ENCODE assay signal across 26 cellular contexts in the genomic region with DNA sequence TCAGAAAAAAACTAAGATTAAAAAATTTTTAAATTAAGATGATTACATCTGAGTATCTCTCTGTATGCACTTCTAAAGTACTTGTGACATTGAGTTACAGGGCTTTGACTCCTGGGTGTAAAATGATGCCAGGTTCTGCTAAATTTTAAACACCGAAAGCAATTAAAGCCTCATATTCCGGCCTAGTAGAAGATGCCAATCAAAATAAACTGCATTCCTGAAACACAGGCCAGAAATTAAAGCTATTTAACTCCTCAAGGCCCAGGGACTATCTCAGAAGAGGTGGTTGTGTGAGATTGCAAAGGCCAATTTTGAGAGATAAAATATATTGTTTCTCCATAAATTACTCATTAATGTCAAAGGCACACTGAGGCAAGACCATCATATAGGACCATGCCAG.
"Had no signal": no experiment of that assay in that cellular context is flagged by ENCODE, and none has a peak within 500 bp of the region (broad histone marks: within the 10 kb centered on the region; RNA-seq: fewer than 3 reads in every experiment).

No MANE protein-coding gene starts in this region.

- H3K27ac ChIP-seq: left ventricle myocardium inferior, neural progenitor cell, neutrophil, ovary, right atrium auricular region, right lobe of liver, tibial nerve, uterus had no signal

- H3K4me1 Mint-ChIP-seq: natural killer cell, neural progenitor cell had no signal

- H3K4me3 Mint-ChIP-seq: mesothelial cell of epicardium; naive B cell; natural killer cell; nephron progenitor cell; neural progenitor cell; stimulated activated memory B cell treated with anti-CD40 and anti-IgM and Interleukin-4, amounts not matched to agents 10 μg/mL and 1 μg/mL and 100 μg/mL, for 72 hours; stimulated activated naive CD8-positive, alpha-beta T cell treated with anti-CD3 and anti-CD28 coated beads, Interleukin-15, amount 100 ng/mL, for 72 hours; type B pancreatic cell had no signal

- H3K27ac Mint-ChIP-seq: mesothelial cell of epicardium; naive B cell; natural killer cell; nephron progenitor cell; neural progenitor cell; progenitor cell of endocrine pancreas; stimulated activated memory B cell treated with anti-CD40 and anti-IgM and Interleukin-4, amounts not matched to agents 10 μg/mL and 1 μg/mL and 100 μg/mL, for 72 hours; stimulated activated naive CD8-positive, alpha-beta T cell treated with anti-CD3 and anti-CD28 coated beads, Interleukin-15, amount 100 ng/mL, for 72 hours; type B pancreatic cell had no signal

- H2AFZ ChIP-seq: neural progenitor cell had no signal

- H3K36me3 ChIP-seq: left ventricle myocardium inferior, neural progenitor cell, neutrophil, ovary, right atrium auricular region, right lobe of liver, tibial nerve, uterus had no signal

- H3K27me3 ChIP-seq: neural progenitor cell, neutrophil, ovary, right atrium auricular region, right lobe of liver, tibial nerve, uterus had no signal

- H3K4me1 ChIP-seq: left ventricle myocardium inferior, neural progenitor cell, right atrium auricular region, right lobe of liver, uterus had no signal

- H3K9me3 ChIP-seq: left ventricle myocardium inferior, neutrophil, ovary, right atrium auricular region, right lobe of liver, tibial nerve, uterus had no signal

- ATAC-seq: natural killer cell; right lobe of liver; stimulated activated memory B cell treated with anti-CD40 and anti-IgM and Interleukin-4, amounts not matched to agents 10 μg/mL and 1 μg/mL and 100 μg/mL, for 72 hours; stimulated activated naive CD8-positive, alpha-beta T cell treated with anti-CD3 and anti-CD28 coated beads, Interleukin-15, amount 100 ng/mL, for 72 hours had no signal

- H3K9me3 Mint-ChIP-seq: naive B cell; nephron progenitor cell; neural progenitor cell; stimulated activated memory B cell treated with anti-CD40 and anti-IgM and Interleukin-4, amounts not matched to agents 10 μg/mL and 1 μg/mL and 100 μg/mL, for 72 hours; stimulated activated naive CD8-positive, alpha-beta T cell treated with anti-CD3 and anti-CD28 coated beads, Interleukin-15, amount 100 ng/mL, for 72 hours; type B pancreatic cell had no signal

- H3K27me3 Mint-ChIP-seq: naive B cell; progenitor cell of endocrine pancreas; stimulated activated memory B cell treated with anti-CD40 and anti-IgM and Interleukin-4, amounts not matched to agents 10 μg/mL and 1 μg/mL and 100 μg/mL, for 72 hours; type B pancreatic cell had no signal

- H3K4me2 ChIP-seq: neural progenitor cell, smooth muscle cell had no signal

- H3K36me3 Mint-ChIP-seq: mesothelial cell of epicardium; naive B cell; natural killer cell; neural progenitor cell; stimulated activated memory B cell treated with anti-CD40 and anti-IgM and Interleukin-4, amounts not matched to agents 10 μg/mL and 1 μg/mL and 100 μg/mL, for 72 hours; type B pancreatic cell had no signal

- H3K9ac ChIP-seq: neural progenitor cell had no signal

- DNase-seq: islet precursor cell; left ventricle myocardium inferior; mesenchymal stem cell; naive B cell; natural killer cell; nephron progenitor cell; occipital lobe; ovary; right lobe of liver; stimulated activated CD4-positive, alpha-beta T cell treated with anti-CD3 and anti-CD28 coated beads, Interleukin-1b, Interleukin-23, amount 100 ng/mL, for 48 hours; stimulated activated CD4-positive, alpha-beta T cell treated with anti-CD3 and anti-CD28 coated beads, Interleukin-2, amount 100 ng/mL, for 48 hours; stimulated activated CD4-positive, alpha-beta T cell treated with anti-CD3 and anti-CD28 coated beads, Interleukin-4, amount 100 ng/mL, for 4 hours; stimulated activated CD8-positive, alpha-beta memory T cell treated with anti-CD3 and anti-CD28 coated beads, Interleukin-4, amount 100 ng/mL, for 48 hours; stimulated activated naive CD4-positive, alpha-beta T cell treated with Interleukin-2 at 50 U/mL for 16 hours; stimulated activated naive CD8-positive, alpha-beta T cell treated with anti-CD3 and anti-CD28 coated beads, Interleukin-15, amount 100 ng/mL, for 72 hours; substantia nigra; uterus had no signal

- H3K4me3 ChIP-seq: left ventricle myocardium inferior, neural progenitor cell, ovary, right atrium auricular region, right lobe of liver, smooth muscle cell, tibial nerve, uterus had no signal
